Comparison of ENCODE assay signal across 8 cellular contexts in genomic region chr12:6551496-6552139, GRCh38. TPM values are rescaled to one million over a fixed set of nuclear protein-coding genes. Genes with fewer than 3 reads are reported as not detected.
A peak's percentile ranks its signal among the peaks of the same experiment; 100 is the strongest.
DNase-seq lines count a peak whose midpoint lies in the region; ATAC-seq and TF ChIP-seq lines count a peak whose summit lies in the region.
"Had no signal": no experiment of that assay in that cellular context is flagged by ENCODE, and none has a peak within 500 bp of the region (broad histone marks: within the 10 kb centered on the region; RNA-seq: fewer than 3 reads in every experiment).

No MANE protein-coding gene starts in this region.

- no peaks in the 10 kb centered on the region for H3K9me3 ChIP-seq in IMR-90 (ENCODE audit: control insufficient read depth, insufficient read depth, low read length)
- H3K9me3 ChIP-seq in thyroid gland, result no peaks in the 10 kb centered on the region
- peaks cover 4% of the 10 kb centered on the region for H3K9me3 ChIP-seq in trophoblast cell (ENCODE audit: insufficient read depth, low read depth, low read length)

- H3K4me2 ChIP-seq in IMR-90 (ENCODE audit: low read depth, low read length) (peak overlapping the region; percentile 24), trophoblast cell (ENCODE audit: low read length) (no peak overlapping the region)

- peaks cover 26% of the 10 kb centered on the region; the same call in 1 of the 2 replicates for H4K20me1 ChIP-seq in IMR-90 (ENCODE audit: insufficient read depth, low read length)

- whole genome bisulfite sequencing in IMR-90 (ENCODE audit: extremely low coverage in 2 of 2, insufficient read length in 1 of 2), 2 experiments, result no CpG with 5 or more reads among the region's 11 CpGs
- 70 to 78% methylated on average over 11 of the region's 11 CpGs for WGBS in thyroid gland, 2 donors
- WGBS in trophoblast cell (ENCODE audit: extremely low coverage, insufficient coverage, insufficient read length), result no CpG with 5 or more reads among the region's 11 CpGs

- peaks cover 29 to 86% of the 10 kb centered on the region in 2 experiments; a peak in 3 of 4 replicates for H3K79me1 ChIP-seq in IMR-90 (ENCODE audit: low read depth in 1 of 2, low read length in 2 of 2)
- H3K79me1 ChIP-seq in trophoblast cell (ENCODE audit: low read length), result peaks cover 6% of the 10 kb centered on the region

- BruUV-seq in IMR-90 (replicated peaks; lab: Mats Ljungman, UMichigan), result no TSS peak

- H3K4me3 ChIP-seq in IMR-90 (ENCODE audit: insufficient read depth, low read depth, low read length), result no peak overlapping the region; the same call in 1 of the 2 replicates
- no peak overlapping the region for H3K4me3 ChIP-seq in thyroid gland (replicated peaks in 1 of 3)
- no peak overlapping the region for H3K4me3 ChIP-seq in trophoblast cell (ENCODE audit: low read depth, low read length)

- H3K4me1 ChIP-seq in IMR-90 (ENCODE audit: control insufficient read depth, insufficient read depth, low read length), result peaks cover 54% of the 10 kb centered on the region
- H3K4me1 ChIP-seq in thyroid gland, result peaks cover 24 to 37% of the 10 kb centered on the region in 2 donors
- H3K4me1 ChIP-seq in trophoblast cell (ENCODE audit: control insufficient read depth in 1 of 2, insufficient read depth in 2 of 2, low read length in 2 of 2), result peaks cover 20 to 29% of the 10 kb centered on the region in 2 experiments

- no peak overlapping the region for H4K12ac ChIP-seq in trophoblast cell (ENCODE audit: low read depth, low read length)

- no peak for TF ChIP-seq RAD21 in IMR-90 (IDR thresholded peaks at IDR 0.05; ENCODE audit: low read length)

- peaks cover 26% of the 10 kb centered on the region for H3K9me1 ChIP-seq in IMR-90 (ENCODE audit: insufficient read depth, low read length)

- H3K27ac ChIP-seq in IMR-90 (ENCODE audit: insufficient read depth, low read length) (peak overlapping the region; percentile 86), caudate nucleus (ENCODE audit: low read depth, low read length) (peak overlapping the region; percentile 91), layer of hippocampus (ENCODE audit: low read depth, low read length) (peak overlapping the region; percentile 80), thyroid gland (peak overlapping the region; percentile 14 to 62 (median 24)), trophoblast cell (ENCODE audit: low read depth, low read length) (no peak overlapping the region)

- TF ChIP-seq POLR2A in IMR-90 (IDR thresholded peaks at IDR 0.05; ENCODE audit: low read depth, low read length) (no peak), thyroid gland (IDR thresholded peaks at IDR 0.05) (no peak)

- CTCF ChIA-PET in IMR-90 (lab: Yijun Ruan, JAX), result interaction anchor here (1.9 kb wide), 1 partner anchor 13 kb away, joined by 7 read pairs; no protein-coding TSS in a partner anchor

- H2AK9ac ChIP-seq in IMR-90 (replicated peaks; ENCODE audit: low read depth, low read length, poor library complexity), result peak overlapping the region; percentile 90

- peak overlapping the region; percentile 77; the same call in 2 of the 3 replicates for H2BK15ac ChIP-seq in IMR-90 (ENCODE audit: low read depth, low read length)

- dilution Hi-C loops in IMR-90 (cut with HindIII; ENCODE audit: low sequenced_read_pairs, unreplicated experiment), result no loop called here

- H4K91ac ChIP-seq in IMR-90 (ENCODE audit: insufficient read depth, low read depth, low read length) (peak overlapping the region; percentile 91), trophoblast cell (ENCODE audit: low read depth, low read length) (no peak overlapping the region)

- H3K4ac ChIP-seq in IMR-90 (ENCODE audit: low read depth, low read length) (peak overlapping the region; percentile 98), trophoblast cell (ENCODE audit: low read depth, low read length) (no peak overlapping the region)

- H3K27me3 ChIP-seq in IMR-90 (ENCODE audit: control insufficient read depth, insufficient read depth, low read length) (no peaks in the 10 kb centered on the region), layer of hippocampus (ENCODE audit: control insufficient read depth, insufficient read depth, low read length) (no peaks in the 10 kb centered on the region), thyroid gland (no peaks in the 10 kb centered on the region), trophoblast cell (ENCODE audit: insufficient read depth, low read length) (no peaks in the 10 kb centered on the region)

- H3K23ac ChIP-seq in IMR-90 (ENCODE audit: low read depth, low read length) (peak overlapping the region; percentile 86), trophoblast cell (ENCODE audit: low read length) (no peak overlapping the region)

- ATAC-seq in IMR-90 (ENCODE audit: low read depth) (peak; percentile 3; the same call in 1 of the 2 replicates), GM21576 (IDR thresholded peaks at IDR 0.05; ENCODE audit: unreplicated experiment) (no peak)
- ATAC-seq: naive thymus-derived CD4-positive, alpha-beta T cell had no signal

- H2BK5ac ChIP-seq in IMR-90 (ENCODE audit: low read depth, low read length, poor library complexity, severe bottlenecking) (peak overlapping the region; percentile 88), trophoblast cell (ENCODE audit: low read depth, low read length, poor library complexity) (no peak overlapping the region)

- H3K14ac ChIP-seq in IMR-90 (replicated peaks; ENCODE audit: low read depth, low read length) (peak overlapping the region; percentile 89), trophoblast cell (ENCODE audit: low read length) (no peak overlapping the region)

- H2BK12ac ChIP-seq in trophoblast cell (ENCODE audit: low read length), result no peak overlapping the region

- POLR2A ChIA-PET in IMR-90 (lab: Charles Lee; ENCODE audit: unreplicated experiment), result interaction anchor here (1.6 to 5.2 kb wide), 2 partner anchors 11 to 16 kb away, joined by 6 to 48 read pairs; partner anchors contain the start of gene GAPDH

- DNase-seq in IMR-90 (peak; percentile 72), caudate nucleus (lab: John Stamatoyannopoulos, UW) (peak in 10 of 61 donors; percentile 27 to 62 (median 44)), thyroid gland (no peak), NCI-H2227 treated with DMSO at 0.1 percent for 48 hours (lab: John Stamatoyannopoulos, UW) (no peak), trophoblast cell (no peak)
- DNase-seq: naive thymus-derived CD4-positive, alpha-beta T cell had no signal

- H3K36me3 ChIP-seq in IMR-90 (ENCODE audit: control insufficient read depth, insufficient read depth, low read length) (peaks cover 12% of the 10 kb centered on the region), thyroid gland (peaks cover 0 to 6% of the 10 kb centered on the region in 2 donors), trophoblast cell (ENCODE audit: control insufficient read depth in 1 of 2, insufficient read depth in 2 of 2, low read length in 2 of 2) (peaks cover 4 to 11% of the 10 kb centered on the region in 2 experiments)

- no peak for TF ChIP-seq CTCF in IMR-90 (conservative IDR thresholded peaks at IDR 0.05; ENCODE audit: low read depth, low read length)
- TF ChIP-seq CTCF in thyroid gland (IDR thresholded peaks at IDR 0.05), result no peak

- H4K8ac ChIP-seq in IMR-90 (ENCODE audit: low read depth in 2 of 2, low read length in 2 of 2) (peak overlapping the region; percentile 60 to 80; a peak in 3 of 4 replicates), trophoblast cell (ENCODE audit: low read depth, low read length) (no peak overlapping the region)

- H3K18ac ChIP-seq in IMR-90 (ENCODE audit: low read depth, low read length) (peak overlapping the region; percentile 72; the same call in 1 of the 2 replicates), trophoblast cell (ENCODE audit: low read length) (no peak overlapping the region)

- H3K56ac ChIP-seq in IMR-90 (ENCODE audit: extremely low read depth, insufficient read depth, low read length), result peak overlapping the region; percentile 36; the same call in 1 of the 2 replicates

- peak overlapping the region; percentile 11 for H2AFZ ChIP-seq in IMR-90 (replicated peaks; ENCODE audit: low read length, poor library complexity)
- H2AFZ ChIP-seq in trophoblast cell (ENCODE audit: insufficient read depth, low read length, poor library complexity), result no peak overlapping the region

- in situ Hi-C loops in IMR-90 (cut with MboI; ENCODE audit: low sequenced_read_pairs), result no loop called here

- peak overlapping the region; percentile 33 for H4K5ac ChIP-seq in IMR-90 (ENCODE audit: low read depth, low read length)

- peak overlapping the region; percentile 88 for H2BK120ac ChIP-seq in IMR-90 (ENCODE audit: low read depth, low read length)
- H2BK120ac ChIP-seq in trophoblast cell (ENCODE audit: insufficient read depth, low read length, poor library complexity), result no peak overlapping the region

- peak overlapping the region; percentile 74 for H2BK20ac ChIP-seq in IMR-90 (ENCODE audit: low read depth, low read length)

- peaks cover 5% of the 10 kb centered on the region for H3K79me2 ChIP-seq in trophoblast cell (ENCODE audit: control insufficient read depth, insufficient read depth, low read length, poor library complexity)

- H2AK5ac ChIP-seq in IMR-90 (ENCODE audit: low read depth, low read length), result peak overlapping the region; percentile 99
- H2AK5ac ChIP-seq in trophoblast cell (ENCODE audit: low read length), result no peak overlapping the region

- H3K9ac ChIP-seq in IMR-90 (ENCODE audit: low read depth, low read length), result peak overlapping the region; percentile 44
- H3K9ac ChIP-seq in trophoblast cell (ENCODE audit: low read length), result no peak overlapping the region

- intact Hi-C loops in IMR-90 (cut with micrococcal nuclease) (loop anchor here (10.0 kb wide), 2 partner anchors 133 to 567 kb away; partner anchors contain the start of gene ZNF384), thyroid gland (cut with DNase I) (no loop called here)

RNA-seq across cellular contexts. Expression of gene IFFO1, which starts 4.2 kb away (rescaled TPM):
- total RNA-seq in IMR-90 (2012; rRNA removed) (5.6 and 5.8 TPM in 2 replicates), thyroid gland (10 to 100 TPM in 1 of 4 donors, 1 to 10 TPM in 3; 5.0 to 10.2 (median 7.5) TPM)
- polyA plus RNA-seq in IMR-90 (2012; rRNA removed), result 35.1 and 37.8 TPM in 2 replicates
- 30.6 and 33.4 TPM in 2 replicates for polyA plus RNA-seq in IMR-90 (2012; cell fraction: cytosol; rRNA removed)
- 194 and 345 TPM in 2 replicates for polyA plus RNA-seq in IMR-90 (2012; cell fraction: nucleus; rRNA removed; ENCODE audit: low replicate concordance)
- 5.1 and 5.3 TPM in 2 replicates for polyA plus RNA-seq in trophoblast cell (2013)

RNA-seq across cellular contexts. Expression of gene NOP2, which starts 16.5 kb away (rescaled TPM):
- total RNA-seq in IMR-90 (2012; rRNA removed), result 32.5 and 35.8 TPM in 2 replicates
- 49.9 and 51.7 TPM in 2 replicates for polyA plus RNA-seq in IMR-90 (2012; rRNA removed)
- polyA plus RNA-seq in IMR-90 (2012; cell fraction: cytosol; rRNA removed), result 11.8 and 18.6 TPM in 2 replicates
- polyA plus RNA-seq in IMR-90 (2012; cell fraction: nucleus; rRNA removed; ENCODE audit: low replicate concordance), result 170 and 206 TPM in 2 replicates
- total RNA-seq in thyroid gland, result 10 to 100 TPM; 23.0 to 50.8 (median 35.6) TPM
- 47.1 and 49.3 TPM in 2 replicates for polyA plus RNA-seq in trophoblast cell (2013)

RNA-seq across cellular contexts. Expression of gene GAPDH, which starts 17.3 kb away (rescaled TPM):
- total RNA-seq in IMR-90 (2012; rRNA removed) (11,536 and 12,939 TPM in 2 replicates), thyroid gland (1,000 to 10,000 TPM; 1,191 to 3,596 (median 1,852) TPM)
- polyA plus RNA-seq in IMR-90 (2012; rRNA removed), result 21,893 and 22,387 TPM in 2 replicates
- polyA plus RNA-seq in IMR-90 (2012; cell fraction: cytosol; rRNA removed), result 8,363 and 20,126 TPM in 2 replicates
- 5,196 and 8,980 TPM in 2 replicates for polyA plus RNA-seq in IMR-90 (2012; cell fraction: nucleus; rRNA removed; ENCODE audit: low replicate concordance)
- polyA plus RNA-seq in trophoblast cell (2013), result 5,061 and 5,152 TPM in 2 replicates

RNA-seq across cellular contexts. Expression of gene CHD4, which starts 55.6 kb away (rescaled TPM):
- total RNA-seq in IMR-90 (2012; rRNA removed) (262 and 279 TPM in 2 replicates), thyroid gland (100 to 1,000 TPM; 152 to 337 (median 263) TPM)
- polyA plus RNA-seq in IMR-90 (2012; rRNA removed), result 99.8 and 116 TPM in 2 replicates
- polyA plus RNA-seq in IMR-90 (2012; cell fraction: cytosol; rRNA removed), result 56.6 and 65.1 TPM in 2 replicates
- polyA plus RNA-seq in IMR-90 (2012; cell fraction: nucleus; rRNA removed; ENCODE audit: low replicate concordance), result 126 and 164 TPM in 2 replicates
- 121 and 123 TPM in 2 replicates for polyA plus RNA-seq in trophoblast cell (2013)

RNA-seq across cellular contexts. Expression of gene NCAPD2, which starts 57.7 kb away (rescaled TPM):
- total RNA-seq in IMR-90 (2012; rRNA removed) (52.8 and 57.9 TPM in 2 replicates), thyroid gland (10 to 100 TPM; 22.4 to 31.8 (median 28.6) TPM)
- polyA plus RNA-seq in IMR-90 (2012; rRNA removed), result 35.6 and 40.9 TPM in 2 replicates
- polyA plus RNA-seq in IMR-90 (2012; cell fraction: cytosol; rRNA removed), result 24.1 and 33.8 TPM in 2 replicates
- polyA plus RNA-seq in IMR-90 (2012; cell fraction: nucleus; rRNA removed; ENCODE audit: low replicate concordance), result 21.1 and 24.2 TPM in 2 replicates
- polyA plus RNA-seq in trophoblast cell (2013), result 39.3 and 41.7 TPM in 2 replicates
